In genomic region chr11:2693851-2694261, GRCh38 we compare ENCODE assay signal across 1 cellular context.
TF ChIP-seq lines count a peak whose summit lies in the region.

No MANE protein-coding gene starts in this region.

TF ChIP-seq in H1, 55 proteins besides CTCF, POLR2A, EP300 and RAD21 (continued from another document):
- TF ChIP-seq TAF1 (IDR thresholded peaks at IDR 0.05; ENCODE audit: low read depth, low read length): no peak
- TF ChIP-seq ASH2L (IDR thresholded peaks at IDR 0.05; ENCODE audit: low read length): no peak
- TF ChIP-seq SIN3A (conservative IDR thresholded peaks at IDR 0.05 in 1 of 2, IDR thresholded peaks at IDR 0.05 in 1 of 2; ENCODE audit: low read depth in 1 of 2, low read length in 2 of 2): 0 out of 4 replicates have a peak, but pooled peaks of 1 of the 2 experiments have one; percentile 20
